ENCODE assay signal across 13 cellular contexts in the genomic region with DNA sequence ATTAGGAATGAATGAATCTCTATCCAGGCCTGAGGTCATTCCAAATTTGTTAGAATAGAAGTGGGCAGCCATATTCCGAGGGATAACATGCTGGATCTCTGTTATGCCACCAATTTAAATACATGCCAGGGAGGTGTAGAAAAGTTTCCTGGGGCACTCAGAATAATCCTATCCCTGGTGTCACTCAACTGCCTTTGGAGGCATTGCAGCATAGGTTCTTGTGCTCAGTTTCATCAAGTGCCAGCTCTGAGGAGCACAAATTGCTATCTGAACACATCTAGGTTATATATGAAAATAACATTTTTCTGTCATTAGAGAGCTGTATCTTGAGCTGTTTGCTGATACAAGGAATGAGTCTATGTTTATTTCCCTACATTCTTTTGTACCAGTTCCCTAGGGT.
DNase-seq lines count a peak whose midpoint lies in the region; ATAC-seq and TF ChIP-seq lines count a peak whose summit lies in the region.
"Had no signal": no experiment of that assay in that cellular context is flagged by ENCODE, and none has a peak within 500 bp of the region (broad histone marks: within the 10 kb centered on the region; RNA-seq: fewer than 3 reads in every experiment).

No MANE protein-coding gene starts in this region.

- H3K4me3 ChIP-seq in MG63 (no peak overlapping the region), ascending aorta (no peak overlapping the region), thoracic aorta (no peak overlapping the region)
- H3K4me3 ChIP-seq: GM23338 had no signal

- intact Hi-C loops in ascending aorta (cut with DNase I): no loop called here
- intact Hi-C loops in Calu3 (cut with micrococcal nuclease; ENCODE audit: unreplicated experiment): no loop called here

- H3K27me3 ChIP-seq in MG63 (no peaks in the 10 kb centered on the region), ascending aorta (no peaks in the 10 kb centered on the region), thoracic aorta (replicated peaks; ENCODE audit: insufficient read depth) (no peaks in the 10 kb centered on the region)

- H3K27me3 Mint-ChIP-seq in Calu3 (ENCODE audit: unreplicated experiment): peaks cover 22% of the 10 kb centered on the region
- H3K27me3 Mint-ChIP-seq: CD4-positive, alpha-beta memory T cell had no signal

- H3K4me1 ChIP-seq in ascending aorta (peaks cover 6 to 15% of the 10 kb centered on the region in 2 donors), thoracic aorta (ENCODE audit: control insufficient read depth in 1 of 2, low read depth in 2 of 2) (peaks cover 40 to 54% of the 10 kb centered on the region in 2 donors)

- H3K27ac ChIP-seq in ascending aorta: peak overlapping the region; percentile 37 to 72
- H3K27ac ChIP-seq in thoracic aorta: peak overlapping the region; percentile 40 to 51

- TF ChIP-seq CTCF in ascending aorta (IDR thresholded peaks at IDR 0.05) (no peak), thoracic aorta (IDR thresholded peaks at IDR 0.05) (no peak), Calu3 (IDR thresholded peaks at IDR 0.05; ENCODE audit: unreplicated experiment) (no peak)

- no peak overlapping the region for H3K4me3 Mint-ChIP-seq in Calu3 (ENCODE audit: low read depth, unreplicated experiment)
- H3K4me3 Mint-ChIP-seq: CD4-positive, alpha-beta memory T cell; GM23338; H9 had no signal

- H3K4me1 Mint-ChIP-seq in Calu3 (ENCODE audit: low read depth, unreplicated experiment): no peaks in the 10 kb centered on the region
- H3K4me1 Mint-ChIP-seq: CD4-positive, alpha-beta memory T cell had no signal

- H3K9me3 ChIP-seq in MG63: no peaks in the 10 kb centered on the region
- no peaks in the 10 kb centered on the region for H3K9me3 ChIP-seq in ascending aorta
- H3K9me3 ChIP-seq in thoracic aorta: no peaks in the 10 kb centered on the region

- H3K9me3 Mint-ChIP-seq in Calu3 (ENCODE audit: low read depth, unreplicated experiment): no peaks in the 10 kb centered on the region
- H3K9me3 Mint-ChIP-seq: GM23338, H9 had no signal

- no peak overlapping the region for H3K27ac Mint-ChIP-seq in Calu3 (ENCODE audit: unreplicated experiment)
- H3K27ac Mint-ChIP-seq: CD4-positive, alpha-beta memory T cell; H9 had no signal

- ATAC-seq in thoracic aorta (ENCODE audit: insufficient number of reproducible peaks, low FRiP score, low read depth) (no peak), GM18498 (IDR thresholded peaks at IDR 0.05; ENCODE audit: unreplicated experiment) (no peak)
- ATAC-seq: GM23338, HCT116 had no signal

- H3K36me3 ChIP-seq in MG63 (no peaks in the 10 kb centered on the region), ascending aorta (no peaks in the 10 kb centered on the region), thoracic aorta (no peaks in the 10 kb centered on the region)

- peak; percentile 5 for DNase-seq in MG63
- no peak for DNase-seq in ascending aorta (ENCODE audit: low spot score in 2 of 2)
- DNase-seq in thoracic aorta (ENCODE audit: low spot score): no peak
- DNase-seq in Kasumi-1 (lab: John Stamatoyannopoulos, UW): no peak
- DNase-seq in Calu3: no peak
- DNase-seq: CD4-positive, alpha-beta memory T cell; COR-L47; DMS153; DND-41; H9 had no signal

- no peaks in the 10 kb centered on the region for H3K36me3 Mint-ChIP-seq in Calu3 (ENCODE audit: insufficient read depth, unreplicated experiment)
- H3K36me3 Mint-ChIP-seq: CD4-positive, alpha-beta memory T cell had no signal

- CTCF ChIA-PET in Calu3 (lab: Charles Lee): no interaction called here

- no TSS peak for BruUV-seq in Calu3 (replicated peaks; lab: Mats Ljungman, UMichigan)
